In the genomic region with DNA sequence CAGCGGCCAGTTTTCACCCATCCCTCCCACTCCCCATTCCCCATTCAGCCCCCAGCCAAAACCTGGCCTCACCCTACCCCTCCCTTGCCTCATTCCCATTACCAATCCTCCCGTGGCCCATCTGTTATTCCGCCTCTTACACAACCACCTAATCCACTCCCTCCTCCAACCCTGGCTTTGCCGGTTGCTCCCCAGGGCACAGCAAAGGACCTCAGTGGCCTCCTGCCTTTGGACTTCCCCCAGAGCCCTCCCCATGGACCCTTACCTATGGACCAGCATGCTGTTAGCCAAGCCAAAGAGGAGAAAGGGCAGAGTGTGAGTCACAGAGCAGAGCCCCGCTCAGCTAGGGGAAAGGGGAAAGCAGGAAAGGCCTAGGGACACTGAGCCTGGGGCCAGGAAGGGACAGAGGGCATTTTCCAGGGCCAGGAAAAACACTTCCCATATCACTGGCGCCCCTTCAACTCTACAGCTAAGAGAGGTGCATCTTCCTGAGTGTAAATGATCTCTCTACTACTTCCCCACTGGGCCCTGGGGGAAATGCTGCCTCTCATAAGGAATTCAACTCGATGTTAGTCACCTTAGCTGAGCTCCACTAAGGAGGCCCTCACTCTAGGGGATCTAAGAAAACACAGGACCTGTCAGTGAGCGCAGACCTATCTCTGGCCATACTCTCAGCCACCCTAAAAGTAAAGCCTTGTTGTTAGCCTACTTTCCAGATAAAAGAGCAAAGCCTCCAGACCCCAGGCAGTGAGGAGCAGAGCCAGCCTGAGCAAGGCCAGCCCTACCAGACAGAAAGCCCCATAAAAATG, we compare ENCODE assay signal across 1 cellular context.
TF ChIP-seq lines count a peak whose summit lies in the region.

No MANE protein-coding gene starts in this region.

TF ChIP-seq in HepG2, 621 proteins besides CTCF, POLR2A, EP300 and RAD21 (continued from another document and continues in another):
- TF ChIP-seq, protein P1, sequence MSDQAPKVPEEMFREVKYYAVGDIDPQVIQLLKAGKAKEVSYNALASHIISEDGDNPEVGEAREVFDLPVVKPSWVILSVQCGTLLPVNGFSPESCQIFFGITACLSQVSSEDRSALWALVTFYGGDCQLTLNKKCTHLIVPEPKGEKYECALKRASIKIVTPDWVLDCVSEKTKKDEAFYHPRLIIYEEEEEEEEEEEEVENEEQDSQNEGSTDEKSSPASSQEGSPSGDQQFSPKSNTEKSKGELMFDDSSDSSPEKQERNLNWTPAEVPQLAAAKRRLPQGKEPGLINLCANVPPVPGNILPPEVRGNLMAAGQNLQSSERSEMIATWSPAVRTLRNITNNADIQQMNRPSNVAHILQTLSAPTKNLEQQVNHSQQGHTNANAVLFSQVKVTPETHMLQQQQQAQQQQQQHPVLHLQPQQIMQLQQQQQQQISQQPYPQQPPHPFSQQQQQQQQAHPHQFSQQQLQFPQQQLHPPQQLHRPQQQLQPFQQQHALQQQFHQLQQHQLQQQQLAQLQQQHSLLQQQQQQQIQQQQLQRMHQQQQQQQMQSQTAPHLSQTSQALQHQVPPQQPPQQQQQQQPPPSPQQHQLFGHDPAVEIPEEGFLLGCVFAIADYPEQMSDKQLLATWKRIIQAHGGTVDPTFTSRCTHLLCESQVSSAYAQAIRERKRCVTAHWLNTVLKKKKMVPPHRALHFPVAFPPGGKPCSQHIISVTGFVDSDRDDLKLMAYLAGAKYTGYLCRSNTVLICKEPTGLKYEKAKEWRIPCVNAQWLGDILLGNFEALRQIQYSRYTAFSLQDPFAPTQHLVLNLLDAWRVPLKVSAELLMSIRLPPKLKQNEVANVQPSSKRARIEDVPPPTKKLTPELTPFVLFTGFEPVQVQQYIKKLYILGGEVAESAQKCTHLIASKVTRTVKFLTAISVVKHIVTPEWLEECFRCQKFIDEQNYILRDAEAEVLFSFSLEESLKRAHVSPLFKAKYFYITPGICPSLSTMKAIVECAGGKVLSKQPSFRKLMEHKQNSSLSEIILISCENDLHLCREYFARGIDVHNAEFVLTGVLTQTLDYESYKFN (CRISPR knock-in tag; conservative IDR thresholded peaks at IDR 0.05): peak; percentile 98
- TF ChIP-seq, protein P2, sequence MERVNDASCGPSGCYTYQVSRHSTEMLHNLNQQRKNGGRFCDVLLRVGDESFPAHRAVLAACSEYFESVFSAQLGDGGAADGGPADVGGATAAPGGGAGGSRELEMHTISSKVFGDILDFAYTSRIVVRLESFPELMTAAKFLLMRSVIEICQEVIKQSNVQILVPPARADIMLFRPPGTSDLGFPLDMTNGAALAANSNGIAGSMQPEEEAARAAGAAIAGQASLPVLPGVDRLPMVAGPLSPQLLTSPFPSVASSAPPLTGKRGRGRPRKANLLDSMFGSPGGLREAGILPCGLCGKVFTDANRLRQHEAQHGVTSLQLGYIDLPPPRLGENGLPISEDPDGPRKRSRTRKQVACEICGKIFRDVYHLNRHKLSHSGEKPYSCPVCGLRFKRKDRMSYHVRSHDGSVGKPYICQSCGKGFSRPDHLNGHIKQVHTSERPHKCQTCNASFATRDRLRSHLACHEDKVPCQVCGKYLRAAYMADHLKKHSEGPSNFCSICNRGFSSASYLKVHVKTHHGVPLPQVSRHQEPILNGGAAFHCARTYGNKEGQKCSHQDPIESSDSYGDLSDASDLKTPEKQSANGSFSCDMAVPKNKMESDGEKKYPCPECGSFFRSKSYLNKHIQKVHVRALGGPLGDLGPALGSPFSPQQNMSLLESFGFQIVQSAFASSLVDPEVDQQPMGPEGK (CRISPR knock-in tag; IDR thresholded peaks at IDR 0.05): peak; percentile 90
- TF ChIP-seq, protein P3, sequence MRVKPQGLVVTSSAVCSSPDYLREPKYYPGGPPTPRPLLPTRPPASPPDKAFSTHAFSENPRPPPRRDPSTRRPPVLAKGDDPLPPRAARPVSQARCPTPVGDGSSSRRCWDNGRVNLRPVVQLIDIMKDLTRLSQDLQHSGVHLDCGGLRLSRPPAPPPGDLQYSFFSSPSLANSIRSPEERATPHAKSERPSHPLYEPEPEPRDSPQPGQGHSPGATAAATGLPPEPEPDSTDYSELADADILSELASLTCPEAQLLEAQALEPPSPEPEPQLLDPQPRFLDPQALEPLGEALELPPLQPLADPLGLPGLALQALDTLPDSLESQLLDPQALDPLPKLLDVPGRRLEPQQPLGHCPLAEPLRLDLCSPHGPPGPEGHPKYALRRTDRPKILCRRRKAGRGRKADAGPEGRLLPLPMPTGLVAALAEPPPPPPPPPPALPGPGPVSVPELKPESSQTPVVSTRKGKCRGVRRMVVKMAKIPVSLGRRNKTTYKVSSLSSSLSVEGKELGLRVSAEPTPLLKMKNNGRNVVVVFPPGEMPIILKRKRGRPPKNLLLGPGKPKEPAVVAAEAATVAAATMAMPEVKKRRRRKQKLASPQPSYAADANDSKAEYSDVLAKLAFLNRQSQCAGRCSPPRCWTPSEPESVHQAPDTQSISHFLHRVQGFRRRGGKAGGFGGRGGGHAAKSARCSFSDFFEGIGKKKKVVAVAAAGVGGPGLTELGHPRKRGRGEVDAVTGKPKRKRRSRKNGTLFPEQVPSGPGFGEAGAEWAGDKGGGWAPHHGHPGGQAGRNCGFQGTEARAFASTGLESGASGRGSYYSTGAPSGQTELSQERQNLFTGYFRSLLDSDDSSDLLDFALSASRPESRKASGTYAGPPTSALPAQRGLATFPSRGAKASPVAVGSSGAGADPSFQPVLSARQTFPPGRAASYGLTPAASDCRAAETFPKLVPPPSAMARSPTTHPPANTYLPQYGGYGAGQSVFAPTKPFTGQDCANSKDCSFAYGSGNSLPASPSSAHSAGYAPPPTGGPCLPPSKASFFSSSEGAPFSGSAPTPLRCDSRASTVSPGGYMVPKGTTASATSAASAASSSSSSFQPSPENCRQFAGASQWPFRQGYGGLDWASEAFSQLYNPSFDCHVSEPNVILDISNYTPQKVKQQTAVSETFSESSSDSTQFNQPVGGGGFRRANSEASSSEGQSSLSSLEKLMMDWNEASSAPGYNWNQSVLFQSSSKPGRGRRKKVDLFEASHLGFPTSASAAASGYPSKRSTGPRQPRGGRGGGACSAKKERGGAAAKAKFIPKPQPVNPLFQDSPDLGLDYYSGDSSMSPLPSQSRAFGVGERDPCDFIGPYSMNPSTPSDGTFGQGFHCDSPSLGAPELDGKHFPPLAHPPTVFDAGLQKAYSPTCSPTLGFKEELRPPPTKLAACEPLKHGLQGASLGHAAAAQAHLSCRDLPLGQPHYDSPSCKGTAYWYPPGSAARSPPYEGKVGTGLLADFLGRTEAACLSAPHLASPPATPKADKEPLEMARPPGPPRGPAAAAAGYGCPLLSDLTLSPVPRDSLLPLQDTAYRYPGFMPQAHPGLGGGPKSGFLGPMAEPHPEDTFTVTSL (CRISPR knock-in tag; IDR thresholded peaks at IDR 0.05; ENCODE audit: borderline replicate concordance): peak; percentile 61; the same call in 1 of the 2 replicates
- TF ChIP-seq ARNT2 (CRISPR knock-in tag; IDR thresholded peaks at IDR 0.05; ENCODE audit: low read depth): 0 out of 2 replicates have a peak, but pooled peaks have one; percentile 10
- peak; percentile 63; the same call in 1 of the 2 replicates for TF ChIP-seq MIXL1 (CRISPR knock-in tag; IDR thresholded peaks at IDR 0.05)
- 0 out of 2 replicates have a peak, but pooled peaks have one; percentile 21 for TF ChIP-seq GLI4 (CRISPR knock-in tag; IDR thresholded peaks at IDR 0.05; ENCODE audit: borderline replicate concordance)
- TF ChIP-seq ZNF343 (CRISPR knock-in tag; IDR thresholded peaks at IDR 0.05): peak; percentile 47; the same call in 1 of the 2 replicates
- TF ChIP-seq CEBPG (CRISPR knock-in tag; IDR thresholded peaks at IDR 0.05): peak; percentile 83
- TF ChIP-seq ZNF724P (CRISPR knock-in tag; IDR thresholded peaks at IDR 0.05; ENCODE audit: borderline replicate concordance): 0 out of 2 replicates have a peak, but pooled peaks have one; percentile 22
- TF ChIP-seq, protein P4, sequence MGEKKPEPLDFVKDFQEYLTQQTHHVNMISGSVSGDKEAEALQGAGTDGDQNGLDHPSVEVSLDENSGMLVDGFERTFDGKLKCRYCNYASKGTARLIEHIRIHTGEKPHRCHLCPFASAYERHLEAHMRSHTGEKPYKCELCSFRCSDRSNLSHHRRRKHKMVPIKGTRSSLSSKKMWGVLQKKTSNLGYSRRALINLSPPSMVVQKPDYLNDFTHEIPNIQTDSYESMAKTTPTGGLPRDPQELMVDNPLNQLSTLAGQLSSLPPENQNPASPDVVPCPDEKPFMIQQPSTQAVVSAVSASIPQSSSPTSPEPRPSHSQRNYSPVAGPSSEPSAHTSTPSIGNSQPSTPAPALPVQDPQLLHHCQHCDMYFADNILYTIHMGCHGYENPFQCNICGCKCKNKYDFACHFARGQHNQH (CRISPR knock-in tag; IDR thresholded peaks at IDR 0.05): peak; percentile 77
- TF ChIP-seq CC2D1A (CRISPR knock-in tag; IDR thresholded peaks at IDR 0.05): peak; percentile 49; the same call in 1 of the 2 replicates
- TF ChIP-seq ELF1 (CRISPR knock-in tag; IDR thresholded peaks at IDR 0.05): peak; percentile 32
- TF ChIP-seq, protein P5, sequence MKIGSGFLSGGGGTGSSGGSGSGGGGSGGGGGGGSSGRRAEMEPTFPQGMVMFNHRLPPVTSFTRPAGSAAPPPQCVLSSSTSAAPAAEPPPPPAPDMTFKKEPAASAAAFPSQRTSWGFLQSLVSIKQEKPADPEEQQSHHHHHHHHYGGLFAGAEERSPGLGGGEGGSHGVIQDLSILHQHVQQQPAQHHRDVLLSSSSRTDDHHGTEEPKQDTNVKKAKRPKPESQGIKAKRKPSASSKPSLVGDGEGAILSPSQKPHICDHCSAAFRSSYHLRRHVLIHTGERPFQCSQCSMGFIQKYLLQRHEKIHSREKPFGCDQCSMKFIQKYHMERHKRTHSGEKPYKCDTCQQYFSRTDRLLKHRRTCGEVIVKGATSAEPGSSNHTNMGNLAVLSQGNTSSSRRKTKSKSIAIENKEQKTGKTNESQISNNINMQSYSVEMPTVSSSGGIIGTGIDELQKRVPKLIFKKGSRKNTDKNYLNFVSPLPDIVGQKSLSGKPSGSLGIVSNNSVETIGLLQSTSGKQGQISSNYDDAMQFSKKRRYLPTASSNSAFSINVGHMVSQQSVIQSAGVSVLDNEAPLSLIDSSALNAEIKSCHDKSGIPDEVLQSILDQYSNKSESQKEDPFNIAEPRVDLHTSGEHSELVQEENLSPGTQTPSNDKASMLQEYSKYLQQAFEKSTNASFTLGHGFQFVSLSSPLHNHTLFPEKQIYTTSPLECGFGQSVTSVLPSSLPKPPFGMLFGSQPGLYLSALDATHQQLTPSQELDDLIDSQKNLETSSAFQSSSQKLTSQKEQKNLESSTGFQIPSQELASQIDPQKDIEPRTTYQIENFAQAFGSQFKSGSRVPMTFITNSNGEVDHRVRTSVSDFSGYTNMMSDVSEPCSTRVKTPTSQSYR (CRISPR knock-in tag; IDR thresholded peaks at IDR 0.05; ENCODE audit: borderline replicate concordance): peak; percentile 41; the same call in 1 of the 2 replicates
- TF ChIP-seq ERF (CRISPR knock-in tag; IDR thresholded peaks at IDR 0.05): peak; percentile 63
- no peak for TF ChIP-seq RBFOX2 (IDR thresholded peaks at IDR 0.05; ENCODE audit: low read depth, low read length)
- TF ChIP-seq, protein P6, sequence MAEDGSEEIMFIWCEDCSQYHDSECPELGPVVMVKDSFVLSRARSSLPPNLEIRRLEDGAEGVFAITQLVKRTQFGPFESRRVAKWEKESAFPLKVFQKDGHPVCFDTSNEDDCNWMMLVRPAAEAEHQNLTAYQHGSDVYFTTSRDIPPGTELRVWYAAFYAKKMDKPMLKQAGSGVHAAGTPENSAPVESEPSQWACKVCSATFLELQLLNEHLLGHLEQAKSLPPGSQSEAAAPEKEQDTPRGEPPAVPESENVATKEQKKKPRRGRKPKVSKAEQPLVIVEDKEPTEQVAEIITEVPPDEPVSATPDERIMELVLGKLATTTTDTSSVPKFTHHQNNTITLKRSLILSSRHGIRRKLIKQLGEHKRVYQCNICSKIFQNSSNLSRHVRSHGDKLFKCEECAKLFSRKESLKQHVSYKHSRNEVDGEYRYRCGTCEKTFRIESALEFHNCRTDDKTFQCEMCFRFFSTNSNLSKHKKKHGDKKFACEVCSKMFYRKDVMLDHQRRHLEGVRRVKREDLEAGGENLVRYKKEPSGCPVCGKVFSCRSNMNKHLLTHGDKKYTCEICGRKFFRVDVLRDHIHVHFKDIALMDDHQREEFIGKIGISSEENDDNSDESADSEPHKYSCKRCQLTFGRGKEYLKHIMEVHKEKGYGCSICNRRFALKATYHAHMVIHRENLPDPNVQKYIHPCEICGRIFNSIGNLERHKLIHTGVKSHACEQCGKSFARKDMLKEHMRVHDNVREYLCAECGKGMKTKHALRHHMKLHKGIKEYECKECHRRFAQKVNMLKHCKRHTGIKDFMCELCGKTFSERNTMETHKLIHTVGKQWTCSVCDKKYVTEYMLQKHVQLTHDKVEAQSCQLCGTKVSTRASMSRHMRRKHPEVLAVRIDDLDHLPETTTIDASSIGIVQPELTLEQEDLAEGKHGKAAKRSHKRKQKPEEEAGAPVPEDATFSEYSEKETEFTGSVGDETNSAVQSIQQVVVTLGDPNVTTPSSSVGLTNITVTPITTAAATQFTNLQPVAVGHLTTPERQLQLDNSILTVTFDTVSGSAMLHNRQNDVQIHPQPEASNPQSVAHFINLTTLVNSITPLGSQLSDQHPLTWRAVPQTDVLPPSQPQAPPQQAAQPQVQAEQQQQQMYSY (CRISPR knock-in tag; IDR thresholded peaks at IDR 0.05): peak; percentile 95
- TF ChIP-seq, protein P7, sequence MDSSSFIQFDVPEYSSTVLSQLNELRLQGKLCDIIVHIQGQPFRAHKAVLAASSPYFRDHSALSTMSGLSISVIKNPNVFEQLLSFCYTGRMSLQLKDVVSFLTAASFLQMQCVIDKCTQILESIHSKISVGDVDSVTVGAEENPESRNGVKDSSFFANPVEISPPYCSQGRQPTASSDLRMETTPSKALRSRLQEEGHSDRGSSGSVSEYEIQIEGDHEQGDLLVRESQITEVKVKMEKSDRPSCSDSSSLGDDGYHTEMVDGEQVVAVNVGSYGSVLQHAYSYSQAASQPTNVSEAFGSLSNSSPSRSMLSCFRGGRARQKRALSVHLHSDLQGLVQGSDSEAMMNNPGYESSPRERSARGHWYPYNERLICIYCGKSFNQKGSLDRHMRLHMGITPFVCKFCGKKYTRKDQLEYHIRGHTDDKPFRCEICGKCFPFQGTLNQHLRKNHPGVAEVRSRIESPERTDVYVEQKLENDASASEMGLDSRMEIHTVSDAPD (CRISPR knock-in tag; IDR thresholded peaks at IDR 0.05): peak; percentile 87; the same call in 1 of the 2 replicates
- TF ChIP-seq GATAD2A (CRISPR knock-in tag; IDR thresholded peaks at IDR 0.05): peak; percentile 81
- TF ChIP-seq ZNF674 (CRISPR knock-in tag; IDR thresholded peaks at IDR 0.05; ENCODE audit: low read depth): no peak
- TF ChIP-seq ZBTB7B (CRISPR knock-in tag; IDR thresholded peaks at IDR 0.05): peak; percentile 78
- TF ChIP-seq, protein P8, sequence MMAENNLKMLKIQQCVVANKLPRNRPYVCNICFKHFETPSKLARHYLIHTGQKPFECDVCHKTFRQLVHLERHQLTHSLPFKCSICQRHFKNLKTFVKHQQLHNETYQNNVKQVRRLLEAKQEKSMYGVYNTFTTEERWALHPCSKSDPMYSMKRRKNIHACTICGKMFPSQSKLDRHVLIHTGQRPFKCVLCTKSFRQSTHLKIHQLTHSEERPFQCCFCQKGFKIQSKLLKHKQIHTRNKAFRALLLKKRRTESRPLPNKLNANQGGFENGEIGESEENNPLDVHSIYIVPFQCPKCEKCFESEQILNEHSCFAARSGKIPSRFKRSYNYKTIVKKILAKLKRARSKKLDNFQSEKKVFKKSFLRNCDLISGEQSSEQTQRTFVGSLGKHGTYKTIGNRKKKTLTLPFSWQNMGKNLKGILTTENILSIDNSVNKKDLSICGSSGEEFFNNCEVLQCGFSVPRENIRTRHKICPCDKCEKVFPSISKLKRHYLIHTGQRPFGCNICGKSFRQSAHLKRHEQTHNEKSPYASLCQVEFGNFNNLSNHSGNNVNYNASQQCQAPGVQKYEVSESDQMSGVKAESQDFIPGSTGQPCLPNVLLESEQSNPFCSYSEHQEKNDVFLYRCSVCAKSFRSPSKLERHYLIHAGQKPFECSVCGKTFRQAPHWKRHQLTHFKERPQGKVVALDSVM (CRISPR knock-in tag; IDR thresholded peaks at IDR 0.05): 0 out of 2 replicates have a peak, but pooled peaks have one; percentile 45
- 0 out of 2 replicates have a peak, but pooled peaks have one; percentile 35 for TF ChIP-seq RFXAP (CRISPR knock-in tag; IDR thresholded peaks at IDR 0.05; ENCODE audit: borderline replicate concordance)
- no peak for TF ChIP-seq SUZ12 (IDR thresholded peaks at IDR 0.05; ENCODE audit: low read depth, low read length)
- TF ChIP-seq TOPORS (CRISPR knock-in tag; IDR thresholded peaks at IDR 0.05): 0 out of 2 replicates have a peak, but pooled peaks have one; percentile 12
